1 cellular context compared by ENCODE assay signal in the genomic region with DNA sequence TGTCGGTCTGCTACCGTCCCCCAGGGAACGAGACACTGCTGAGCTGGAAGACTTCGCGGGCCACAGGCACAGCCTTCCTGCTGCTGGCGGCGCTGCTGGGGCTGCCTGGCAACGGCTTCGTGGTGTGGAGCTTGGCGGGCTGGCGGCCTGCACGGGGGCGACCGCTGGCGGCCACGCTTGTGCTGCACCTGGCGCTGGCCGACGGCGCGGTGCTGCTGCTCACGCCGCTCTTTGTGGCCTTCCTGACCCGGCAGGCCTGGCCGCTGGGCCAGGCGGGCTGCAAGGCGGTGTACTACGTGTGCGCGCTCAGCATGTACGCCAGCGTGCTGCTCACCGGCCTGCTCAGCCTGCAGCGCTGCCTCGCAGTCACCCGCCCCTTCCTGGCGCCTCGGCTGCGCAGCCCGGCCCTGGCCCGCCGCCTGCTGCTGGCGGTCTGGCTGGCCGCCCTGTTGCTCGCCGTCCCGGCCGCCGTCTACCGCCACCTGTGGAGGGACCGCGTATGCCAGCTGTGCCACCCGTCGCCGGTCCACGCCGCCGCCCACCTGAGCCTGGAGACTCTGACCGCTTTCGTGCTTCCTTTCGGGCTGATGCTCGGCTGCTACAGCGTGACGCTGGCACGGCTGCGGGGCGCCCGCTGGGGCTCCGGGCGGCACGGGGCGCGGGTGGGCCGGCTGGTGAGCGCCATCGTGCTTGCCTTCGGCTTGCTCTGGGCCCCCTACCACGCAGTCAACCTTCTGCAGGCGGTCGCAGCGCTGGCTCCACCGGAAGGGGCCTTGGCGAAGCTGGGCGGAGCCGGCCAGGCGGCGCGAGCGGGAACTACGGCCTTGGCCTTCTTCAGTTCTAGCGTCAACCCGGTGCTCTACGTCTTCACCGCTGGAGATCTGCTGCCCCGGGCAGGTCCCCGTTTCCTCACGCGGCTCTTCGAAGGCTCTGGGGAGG.
TF ChIP-seq lines count a peak whose summit lies in the region.

A gene with protein sequence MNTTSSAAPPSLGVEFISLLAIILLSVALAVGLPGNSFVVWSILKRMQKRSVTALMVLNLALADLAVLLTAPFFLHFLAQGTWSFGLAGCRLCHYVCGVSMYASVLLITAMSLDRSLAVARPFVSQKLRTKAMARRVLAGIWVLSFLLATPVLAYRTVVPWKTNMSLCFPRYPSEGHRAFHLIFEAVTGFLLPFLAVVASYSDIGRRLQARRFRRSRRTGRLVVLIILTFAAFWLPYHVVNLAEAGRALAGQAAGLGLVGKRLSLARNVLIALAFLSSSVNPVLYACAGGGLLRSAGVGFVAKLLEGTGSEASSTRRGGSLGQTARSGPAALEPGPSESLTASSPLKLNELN (plus strand): TSS at position 837 of the 939 bp plus-strand sequence. CDS start 4,150 bp downstream, outside the sequence.

TF ChIP-seq in GM12878, 131 proteins besides CTCF, POLR2A, EP300 and RAD21 (continued from another document):
- TF ChIP-seq, protein P1, sequence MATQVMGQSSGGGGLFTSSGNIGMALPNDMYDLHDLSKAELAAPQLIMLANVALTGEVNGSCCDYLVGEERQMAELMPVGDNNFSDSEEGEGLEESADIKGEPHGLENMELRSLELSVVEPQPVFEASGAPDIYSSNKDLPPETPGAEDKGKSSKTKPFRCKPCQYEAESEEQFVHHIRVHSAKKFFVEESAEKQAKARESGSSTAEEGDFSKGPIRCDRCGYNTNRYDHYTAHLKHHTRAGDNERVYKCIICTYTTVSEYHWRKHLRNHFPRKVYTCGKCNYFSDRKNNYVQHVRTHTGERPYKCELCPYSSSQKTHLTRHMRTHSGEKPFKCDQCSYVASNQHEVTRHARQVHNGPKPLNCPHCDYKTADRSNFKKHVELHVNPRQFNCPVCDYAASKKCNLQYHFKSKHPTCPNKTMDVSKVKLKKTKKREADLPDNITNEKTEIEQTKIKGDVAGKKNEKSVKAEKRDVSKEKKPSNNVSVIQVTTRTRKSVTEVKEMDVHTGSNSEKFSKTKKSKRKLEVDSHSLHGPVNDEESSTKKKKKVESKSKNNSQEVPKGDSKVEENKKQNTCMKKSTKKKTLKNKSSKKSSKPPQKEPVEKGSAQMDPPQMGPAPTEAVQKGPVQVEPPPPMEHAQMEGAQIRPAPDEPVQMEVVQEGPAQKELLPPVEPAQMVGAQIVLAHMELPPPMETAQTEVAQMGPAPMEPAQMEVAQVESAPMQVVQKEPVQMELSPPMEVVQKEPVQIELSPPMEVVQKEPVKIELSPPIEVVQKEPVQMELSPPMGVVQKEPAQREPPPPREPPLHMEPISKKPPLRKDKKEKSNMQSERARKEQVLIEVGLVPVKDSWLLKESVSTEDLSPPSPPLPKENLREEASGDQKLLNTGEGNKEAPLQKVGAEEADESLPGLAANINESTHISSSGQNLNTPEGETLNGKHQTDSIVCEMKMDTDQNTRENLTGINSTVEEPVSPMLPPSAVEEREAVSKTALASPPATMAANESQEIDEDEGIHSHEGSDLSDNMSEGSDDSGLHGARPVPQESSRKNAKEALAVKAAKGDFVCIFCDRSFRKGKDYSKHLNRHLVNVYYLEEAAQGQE (IDR thresholded peaks at IDR 0.05; ENCODE audit: low read depth, low read length) = 0 out of 2 replicates have a peak, but pooled peaks have one; percentile 47
- 0 out of 2 replicates have a peak, but pooled peaks have one; percentile 9 for TF ChIP-seq ZNF24 (IDR thresholded peaks at IDR 0.05)
- TF ChIP-seq NFYA (IDR thresholded peaks at IDR 0.05; ENCODE audit: borderline replicate concordance, low read depth, low read length) = no peak
- TF ChIP-seq EGR1 (IDR thresholded peaks at IDR 0.05; ENCODE audit: borderline replicate concordance in 1 of 2, low read depth in 2 of 2, low read length in 2 of 2) = 0 out of 3 replicates have a peak, but pooled peaks of 1 of the 2 experiments have one; percentile 25
- no peak for TF ChIP-seq SP1 (IDR thresholded peaks at IDR 0.05; ENCODE audit: low read depth, low read length)
- no peak for TF ChIP-seq SMC3 (IDR thresholded peaks at IDR 0.05; ENCODE audit: borderline replicate concordance, low read length)
- TF ChIP-seq BHLHE40 (IDR thresholded peaks at IDR 0.05; ENCODE audit: borderline replicate concordance in 1 of 2, low read depth in 2 of 2, low read length in 1 of 2) = peak; percentile 20 to 72; a peak in 3 of 4 replicates
- TF ChIP-seq TCF12 (IDR thresholded peaks at IDR 0.05; ENCODE audit: low read depth, low read length) = 0 out of 2 replicates have a peak, but pooled peaks have one; percentile 42
- TF ChIP-seq BACH1 (IDR thresholded peaks at IDR 0.05; ENCODE audit: borderline replicate concordance) = peak; percentile 33
- TF ChIP-seq, protein P2, sequence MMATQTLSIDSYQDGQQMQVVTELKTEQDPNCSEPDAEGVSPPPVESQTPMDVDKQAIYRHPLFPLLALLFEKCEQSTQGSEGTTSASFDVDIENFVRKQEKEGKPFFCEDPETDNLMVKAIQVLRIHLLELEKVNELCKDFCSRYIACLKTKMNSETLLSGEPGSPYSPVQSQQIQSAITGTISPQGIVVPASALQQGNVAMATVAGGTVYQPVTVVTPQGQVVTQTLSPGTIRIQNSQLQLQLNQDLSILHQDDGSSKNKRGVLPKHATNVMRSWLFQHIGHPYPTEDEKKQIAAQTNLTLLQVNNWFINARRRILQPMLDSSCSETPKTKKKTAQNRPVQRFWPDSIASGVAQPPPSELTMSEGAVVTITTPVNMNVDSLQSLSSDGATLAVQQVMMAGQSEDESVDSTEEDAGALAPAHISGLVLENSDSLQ (IDR thresholded peaks at IDR 0.05) = peak; percentile 47; the same call in 1 of the 2 replicates
- peak; percentile 54 for TF ChIP-seq MEF2B (IDR thresholded peaks at IDR 0.05; ENCODE audit: partially characterized antibody, poor library complexity, severe bottlenecking)
- TF ChIP-seq, protein P3, sequence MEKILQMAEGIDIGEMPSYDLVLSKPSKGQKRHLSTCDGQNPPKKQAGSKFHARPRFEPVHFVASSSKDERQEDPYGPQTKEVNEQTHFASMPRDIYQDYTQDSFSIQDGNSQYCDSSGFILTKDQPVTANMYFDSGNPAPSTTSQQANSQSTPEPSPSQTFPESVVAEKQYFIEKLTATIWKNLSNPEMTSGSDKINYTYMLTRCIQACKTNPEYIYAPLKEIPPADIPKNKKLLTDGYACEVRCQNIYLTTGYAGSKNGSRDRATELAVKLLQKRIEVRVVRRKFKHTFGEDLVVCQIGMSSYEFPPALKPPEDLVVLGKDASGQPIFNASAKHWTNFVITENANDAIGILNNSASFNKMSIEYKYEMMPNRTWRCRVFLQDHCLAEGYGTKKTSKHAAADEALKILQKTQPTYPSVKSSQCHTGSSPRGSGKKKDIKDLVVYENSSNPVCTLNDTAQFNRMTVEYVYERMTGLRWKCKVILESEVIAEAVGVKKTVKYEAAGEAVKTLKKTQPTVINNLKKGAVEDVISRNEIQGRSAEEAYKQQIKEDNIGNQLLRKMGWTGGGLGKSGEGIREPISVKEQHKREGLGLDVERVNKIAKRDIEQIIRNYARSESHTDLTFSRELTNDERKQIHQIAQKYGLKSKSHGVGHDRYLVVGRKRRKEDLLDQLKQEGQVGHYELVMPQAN (conservative IDR thresholded peaks at IDR 0.05) = peak; percentile 62; the same call in 1 of the 2 replicates
- peak; percentile 25; the same call in 1 of the 2 replicates for TF ChIP-seq PAX5 (IDR thresholded peaks at IDR 0.05; ENCODE audit: borderline replicate concordance, low read depth, low read length)
- peak; percentile 72; the same call in 1 of the 2 replicates for TF ChIP-seq IKZF1 (conservative IDR thresholded peaks at IDR 0.05)
- TF ChIP-seq LARP7 (IDR thresholded peaks at IDR 0.05) = peak; percentile 66
- TF ChIP-seq, protein P4, sequence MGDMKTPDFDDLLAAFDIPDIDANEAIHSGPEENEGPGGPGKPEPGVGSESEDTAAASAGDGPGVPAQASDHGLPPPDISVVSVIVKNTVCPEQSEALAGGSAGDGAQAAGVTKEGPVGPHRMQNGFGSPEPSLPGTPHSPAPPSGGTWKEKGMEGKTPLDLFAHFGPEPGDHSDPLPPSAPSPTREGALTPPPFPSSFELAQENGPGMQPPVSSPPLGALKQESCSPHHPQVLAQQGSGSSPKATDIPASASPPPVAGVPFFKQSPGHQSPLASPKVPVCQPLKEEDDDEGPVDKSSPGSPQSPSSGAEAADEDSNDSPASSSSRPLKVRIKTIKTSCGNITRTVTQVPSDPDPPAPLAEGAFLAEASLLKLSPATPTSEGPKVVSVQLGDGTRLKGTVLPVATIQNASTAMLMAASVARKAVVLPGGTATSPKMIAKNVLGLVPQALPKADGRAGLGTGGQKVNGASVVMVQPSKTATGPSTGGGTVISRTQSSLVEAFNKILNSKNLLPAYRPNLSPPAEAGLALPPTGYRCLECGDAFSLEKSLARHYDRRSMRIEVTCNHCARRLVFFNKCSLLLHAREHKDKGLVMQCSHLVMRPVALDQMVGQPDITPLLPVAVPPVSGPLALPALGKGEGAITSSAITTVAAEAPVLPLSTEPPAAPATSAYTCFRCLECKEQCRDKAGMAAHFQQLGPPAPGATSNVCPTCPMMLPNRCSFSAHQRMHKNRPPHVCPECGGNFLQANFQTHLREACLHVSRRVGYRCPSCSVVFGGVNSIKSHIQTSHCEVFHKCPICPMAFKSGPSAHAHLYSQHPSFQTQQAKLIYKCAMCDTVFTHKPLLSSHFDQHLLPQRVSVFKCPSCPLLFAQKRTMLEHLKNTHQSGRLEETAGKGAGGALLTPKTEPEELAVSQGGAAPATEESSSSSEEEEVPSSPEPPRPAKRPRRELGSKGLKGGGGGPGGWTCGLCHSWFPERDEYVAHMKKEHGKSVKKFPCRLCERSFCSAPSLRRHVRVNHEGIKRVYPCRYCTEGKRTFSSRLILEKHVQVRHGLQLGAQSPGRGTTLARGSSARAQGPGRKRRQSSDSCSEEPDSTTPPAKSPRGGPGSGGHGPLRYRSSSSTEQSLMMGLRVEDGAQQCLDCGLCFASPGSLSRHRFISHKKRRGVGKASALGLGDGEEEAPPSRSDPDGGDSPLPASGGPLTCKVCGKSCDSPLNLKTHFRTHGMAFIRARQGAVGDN (IDR thresholded peaks at IDR 0.05) = peak; percentile 84
